24 cellular contexts compared by ENCODE assay signal in the genomic region with DNA sequence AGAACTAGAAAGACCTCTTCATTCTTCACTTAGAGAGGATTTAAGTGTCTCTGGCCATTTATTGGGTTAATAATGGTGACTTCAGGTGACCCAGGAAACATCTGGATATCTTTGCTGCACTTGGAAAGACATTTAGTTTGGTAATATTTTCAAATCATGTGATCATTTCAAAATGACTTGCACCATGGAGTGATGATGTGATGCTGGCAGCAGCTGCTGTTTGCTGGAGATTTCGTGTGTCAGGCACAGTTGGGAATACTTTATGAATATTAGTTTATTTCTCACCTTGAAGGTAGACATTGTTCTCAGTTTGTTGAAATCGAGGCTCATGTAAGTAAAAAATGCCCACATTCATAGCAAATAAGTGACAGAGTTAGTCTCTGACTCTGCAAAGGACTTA.
"Had no signal": no experiment of that assay in that cellular context is flagged by ENCODE, and none has a peak within 500 bp of the region (broad histone marks: within the 10 kb centered on the region; RNA-seq: fewer than 3 reads in every experiment).

No MANE protein-coding gene starts in this region.

- ATAC-seq: activated T-cell treated with anti-CD3 and anti-CD28 coated beads, Interleukin-2, amount 50 U/mL, for 4 hours; PC-3; T-cell had no signal

- H3K27ac Mint-ChIP-seq: activated B cell treated with CpG ODN at 0.5 μM for 24 hours; activated CD4-positive, alpha-beta memory T cell treated with anti-CD3 and anti-CD28 coated beads for 36 hours; activated CD4-positive, alpha-beta T cell treated with anti-CD3 and anti-CD28 coated beads, Interleukin-2, amount 10 ng/mL, durations not matched to agents 7 days and 5 days; activated naive CD8-positive, alpha-beta T cell; T-cell had no signal

- DNase-seq: activated B cell treated with CpG ODN at 0.5 μM for 24 hours; activated CD4-positive, alpha-beta memory T cell treated with anti-CD3 and anti-CD28 coated beads for 36 hours; activated CD4-positive, alpha-beta T cell treated with anti-CD3 and anti-CD28 coated beads for 1 hour; activated CD4-positive, alpha-beta T cell treated with anti-CD3 and anti-CD28 coated beads, Interleukin-2, amount 10 ng/mL, durations not matched to agents 7 days and 5 days; activated CD8-positive, alpha-beta memory T cell treated with anti-CD3 and anti-CD28 coated beads for 24 hours; activated effector memory CD4-positive, alpha-beta T cell treated with anti-CD3 and anti-CD28 coated beads, Interleukin-2, amount 50 U/mL, for 16 hours; activated naive CD4-positive, alpha-beta T cell treated with Interleukin-2 at 50 U/mL for 16 hours; activated T-cell treated with anti-CD3 and anti-CD28 coated beads, Interleukin-2, amount 50 U/mL, for 4 hours; KG1; NCI-H1092; NCI-H1417; NCI-H2029; NCI-H2107; NCI-H2171 treated with DMSO at 0.1 percent for 48 hours; NCI-H226; PC-3; SIG-M5; T-cell; T-helper 2 cell; T1000 had no signal

- H3K9me3 Mint-ChIP-seq: activated B cell treated with CpG ODN at 0.5 μM for 24 hours; activated CD4-positive, alpha-beta memory T cell treated with anti-CD3 and anti-CD28 coated beads for 36 hours; activated CD4-positive, alpha-beta T cell treated with anti-CD3 and anti-CD28 coated beads, Interleukin-2, amount 10 ng/mL, durations not matched to agents 7 days and 5 days; activated T-cell treated with anti-CD3 and anti-CD28 coated beads, Interleukin-2, amount 50 U/mL, for 4 hours; brain; T-cell had no signal

- H3K27me3 Mint-ChIP-seq: activated B cell treated with CpG ODN at 0.5 μM for 24 hours; activated CD4-positive, alpha-beta memory T cell treated with anti-CD3 and anti-CD28 coated beads for 36 hours; activated CD4-positive, alpha-beta T cell treated with anti-CD3 and anti-CD28 coated beads, Interleukin-2, amount 10 ng/mL, durations not matched to agents 7 days and 5 days; activated naive CD8-positive, alpha-beta T cell; brain; T-cell had no signal

- FAIRE-seq: RCC 7860, TTC549 had no signal

- H3K4me3 Mint-ChIP-seq: activated B cell treated with CpG ODN at 0.5 μM for 24 hours; activated CD4-positive, alpha-beta memory T cell treated with anti-CD3 and anti-CD28 coated beads for 36 hours; activated CD4-positive, alpha-beta T cell treated with anti-CD3 and anti-CD28 coated beads, Interleukin-2, amount 10 ng/mL, durations not matched to agents 7 days and 5 days; activated naive CD8-positive, alpha-beta T cell; activated T-cell treated with anti-CD3 and anti-CD28 coated beads, Interleukin-2, amount 50 U/mL, for 4 hours; brain; T-cell had no signal

- H3K36me3 Mint-ChIP-seq: activated CD4-positive, alpha-beta memory T cell treated with anti-CD3 and anti-CD28 coated beads for 36 hours; brain; T-cell had no signal
